ENCODE assay signal across 12 cellular contexts in genomic region chr12:47376937-47377336, GRCh38.
A peak's percentile ranks its signal among the peaks of the same experiment; 100 is the strongest.
DNase-seq lines count a peak whose midpoint lies in the region; ATAC-seq and TF ChIP-seq lines count a peak whose summit lies in the region.
"Had no signal": no experiment of that assay in that cellular context is flagged by ENCODE, and none has a peak within 500 bp of the region (broad histone marks: within the 10 kb centered on the region; RNA-seq: fewer than 3 reads in every experiment).

No MANE protein-coding gene starts in this region.

- H3K27me3 ChIP-seq in ascending aorta (no peaks in the 10 kb centered on the region), foreskin keratinocyte (no peaks in the 10 kb centered on the region)

- no peak for TF ChIP-seq CTCF in HFFc6 (IDR thresholded peaks at IDR 0.05)
- TF ChIP-seq CTCF in ascending aorta (IDR thresholded peaks at IDR 0.05): no peak
- no peak for TF ChIP-seq CTCF in foreskin keratinocyte (conservative IDR thresholded peaks at IDR 0.05)

- no peaks in the 10 kb centered on the region for H3K36me3 Mint-ChIP-seq in HFFc6 (ENCODE audit: low read depth)
- peaks cover 23 to 52% of the 10 kb centered on the region in 2 donors for H3K36me3 Mint-ChIP-seq in stimulated activated naive B cell treated with anti-CD40 and anti-IgM and Interleukin-4, amounts not matched to agents 10 μg/mL and 1 μg/mL and 100 μg/mL, for 72 hours

- peak overlapping the region in 1 of 2 donors; percentile 17 for H3K4me3 ChIP-seq in ascending aorta
- H3K4me3 ChIP-seq: PC-9 had no signal

- intact Hi-C loops in ascending aorta (cut with DNase I): loop anchor here (5.0 to 10.0 kb wide), 3 partner anchors 295 to 808 kb away; partner anchors contain the start of gene CCDC184
- intact Hi-C loops in left colon (cut with DNase I, micrococcal nuclease): no loop called here

- peak overlapping the region; percentile 84 for H3K27ac Mint-ChIP-seq in HFFc6
- H3K27ac Mint-ChIP-seq in stimulated activated naive B cell treated with anti-CD40 and anti-IgM and Interleukin-4, amounts not matched to agents 10 μg/mL and 1 μg/mL and 100 μg/mL, for 72 hours: peak overlapping the region; percentile 75

- H3K27me3 Mint-ChIP-seq in HFFc6 (ENCODE audit: insufficient read depth): peaks cover 1% of the 10 kb centered on the region
- no peaks in the 10 kb centered on the region for H3K27me3 Mint-ChIP-seq in stimulated activated naive B cell treated with anti-CD40 and anti-IgM and Interleukin-4, amounts not matched to agents 10 μg/mL and 1 μg/mL and 100 μg/mL, for 72 hours
- H3K27me3 Mint-ChIP-seq: CD8-positive, alpha-beta memory T cell had no signal

- ATAC-seq in foreskin keratinocyte (no peak), left colon (no peak), HG02798 (IDR thresholded peaks at IDR 0.05; ENCODE audit: poor library complexity, unreplicated experiment) (no peak)
- no peak for ATAC-seq in stimulated activated naive B cell treated with anti-CD40 and anti-IgM and Interleukin-4, amounts not matched to agents 10 μg/mL and 1 μg/mL and 100 μg/mL, for 72 hours (replicated peaks)
- ATAC-seq: stimulated activated naive CD8-positive, alpha-beta T cell treated with anti-CD3 and anti-CD28 coated beads, Interleukin-15, Interleukin-2, amounts not matched to agents 100 U/mL and 50 U/mL, for 24 hours had no signal

- no peaks in the 10 kb centered on the region for H3K9me3 Mint-ChIP-seq in HFFc6
- peaks cover 11 to 15% of the 10 kb centered on the region in 2 donors for H3K9me3 Mint-ChIP-seq in stimulated activated naive B cell treated with anti-CD40 and anti-IgM and Interleukin-4, amounts not matched to agents 10 μg/mL and 1 μg/mL and 100 μg/mL, for 72 hours

- H3K4me1 ChIP-seq in ascending aorta (peaks cover 0 to 13% of the 10 kb centered on the region in 2 donors), foreskin keratinocyte (peaks cover 7% of the 10 kb centered on the region)

- H3K27ac ChIP-seq in ascending aorta: peak overlapping the region; percentile 85 to 91
- peak overlapping the region; percentile 26 for H3K27ac ChIP-seq in foreskin keratinocyte
- H3K27ac ChIP-seq: PC-9 had no signal

- peak overlapping the region; percentile 73 for H3K4me3 Mint-ChIP-seq in HFFc6
- no peak overlapping the region for H3K4me3 Mint-ChIP-seq in stimulated activated naive B cell treated with anti-CD40 and anti-IgM and Interleukin-4, amounts not matched to agents 10 μg/mL and 1 μg/mL and 100 μg/mL, for 72 hours
- H3K4me3 Mint-ChIP-seq: CD8-positive, alpha-beta memory T cell had no signal

- no peak for DNase-seq in HFFc6
- no peak for DNase-seq in ascending aorta (ENCODE audit: low spot score in 2 of 2)
- DNase-seq in foreskin keratinocyte: no peak
- no peak for DNase-seq in stimulated activated naive B cell treated with anti-CD40 and anti-IgM and Interleukin-4, amounts not matched to agents 10 μg/mL and 1 μg/mL and 100 μg/mL, for 72 hours
- no peak for DNase-seq in left colon
- DNase-seq in stimulated activated CD4-positive, alpha-beta T cell treated with anti-CD3 and anti-CD28 coated beads, Interleukin-2, amount 100 ng/mL, for 48 hours: no peak
- DNase-seq: CD8-positive, alpha-beta memory T cell; stimulated activated CD4-positive, alpha-beta T cell treated with anti-CD3 and anti-CD28 coated beads, Interleukin-4, amount 100 ng/mL, for 4 hours; stimulated activated naive CD8-positive, alpha-beta T cell treated with anti-CD3 and anti-CD28 coated beads, Interleukin-15, Interleukin-2, amounts not matched to agents 100 U/mL and 50 U/mL, for 24 hours; T-helper 2 cell had no signal

- no peaks in the 10 kb centered on the region for H3K9me3 ChIP-seq in ascending aorta

- H3K4me1 Mint-ChIP-seq in HFFc6 (ENCODE audit: low read depth): peaks cover 31% of the 10 kb centered on the region
- H3K4me1 Mint-ChIP-seq in stimulated activated naive B cell treated with anti-CD40 and anti-IgM and Interleukin-4, amounts not matched to agents 10 μg/mL and 1 μg/mL and 100 μg/mL, for 72 hours: peaks cover 12 to 34% of the 10 kb centered on the region in 2 donors

- no peaks in the 10 kb centered on the region for H3K36me3 ChIP-seq in ascending aorta
